Comparison of ENCODE assay signal across 10 cellular contexts in the genomic region with DNA sequence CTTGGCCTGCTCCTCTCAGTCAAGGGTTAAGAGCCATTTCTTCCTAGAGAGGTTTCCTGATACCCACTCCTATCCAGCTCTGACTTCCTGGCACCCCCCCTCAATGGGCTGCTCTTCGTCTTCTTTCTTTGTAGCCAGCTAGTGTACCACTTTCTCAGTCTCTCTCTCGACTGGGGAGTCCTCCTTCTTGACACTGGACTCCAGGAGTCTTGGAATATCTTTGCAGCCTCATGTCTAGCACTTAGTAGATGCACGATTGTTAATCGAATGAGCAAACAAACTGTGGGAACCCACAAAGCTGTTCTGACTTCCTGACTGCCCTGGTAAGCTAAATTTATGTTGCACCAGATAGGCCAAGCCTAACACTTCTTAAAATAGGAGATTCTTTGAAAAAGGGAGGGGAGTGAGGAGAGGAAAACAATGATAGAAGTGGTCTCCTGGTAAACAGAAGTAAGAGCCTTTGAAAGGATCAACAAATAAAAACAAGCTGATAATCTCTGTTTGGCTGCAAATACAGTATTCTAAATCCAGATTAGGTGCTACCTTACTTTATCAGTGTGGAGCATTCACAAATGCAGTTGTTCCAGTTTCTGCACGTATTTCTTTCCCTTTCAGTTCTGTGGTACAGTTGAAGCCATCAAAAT.
DNase-seq lines count a peak whose midpoint lies in the region; ATAC-seq lines count a peak whose summit lies in the region.
"Had no signal": no experiment of that assay in that cellular context is flagged by ENCODE, and none has a peak within 500 bp of the region (broad histone marks: within the 10 kb centered on the region; RNA-seq: fewer than 3 reads in every experiment).

No MANE protein-coding gene starts in this region.

- H3K36me3 Mint-ChIP-seq in dendritic cell treated with granulocyte-macrophage colony-stimulating factor and Interleukin-4, amounts not matched to agents 40 ng/mL and 50 ng/mL, for 4 days (ENCODE audit: low read depth): no peaks in the 10 kb centered on the region

- H3K27me3 Mint-ChIP-seq in dendritic cell treated with granulocyte-macrophage colony-stimulating factor and Interleukin-4, amounts not matched to agents 40 ng/mL and 50 ng/mL, for 4 days: no peaks in the 10 kb centered on the region
- H3K27me3 Mint-ChIP-seq: memory B cell had no signal

- peak; percentile 47 for ATAC-seq in GM19023 (IDR thresholded peaks at IDR 0.05; ENCODE audit: unreplicated experiment)
- ATAC-seq in sciatic nerve: peak; percentile 4
- no peak for ATAC-seq in GM21576 (IDR thresholded peaks at IDR 0.05; ENCODE audit: unreplicated experiment)

- DNase-seq in MV-4-11 (lab: John Stamatoyannopoulos, UW) (peak; percentile 72), sciatic nerve (ENCODE audit: low spot score) (no peak), NCI-H187 (lab: John Stamatoyannopoulos, UW) (no peak), NCI-H2081 treated with DMSO at 0.1 percent for 48 hours (lab: John Stamatoyannopoulos, UW) (no peak), superior temporal gyrus (ENCODE audit: extremely low spot score) (no peak)
- DNase-seq: activated naive CD4-positive, alpha-beta T cell treated with anti-CD3 and anti-CD28 coated beads, Interleukin-2, amount 50 U/mL, for 16 hours had no signal

- H3K4me3 Mint-ChIP-seq in dendritic cell treated with granulocyte-macrophage colony-stimulating factor and Interleukin-4, amounts not matched to agents 40 ng/mL and 50 ng/mL, for 4 days: peak overlapping the region; percentile 52
- H3K4me3 Mint-ChIP-seq: memory B cell had no signal

- intact Hi-C loops in dendritic cell treated with granulocyte-macrophage colony-stimulating factor and Interleukin-4, amounts not matched to agents 40 ng/mL and 50 ng/mL, for 4 days (cut with micrococcal nuclease): no loop called here
- intact Hi-C loops in sciatic nerve (cut with DNase I): no loop called here

- H3K4me1 Mint-ChIP-seq in dendritic cell treated with granulocyte-macrophage colony-stimulating factor and Interleukin-4, amounts not matched to agents 40 ng/mL and 50 ng/mL, for 4 days (ENCODE audit: low read depth): peaks cover 30% of the 10 kb centered on the region

- H3K9me3 Mint-ChIP-seq in dendritic cell treated with granulocyte-macrophage colony-stimulating factor and Interleukin-4, amounts not matched to agents 40 ng/mL and 50 ng/mL, for 4 days: no peaks in the 10 kb centered on the region
- H3K9me3 Mint-ChIP-seq: memory B cell had no signal

- H3K27ac Mint-ChIP-seq in dendritic cell treated with granulocyte-macrophage colony-stimulating factor and Interleukin-4, amounts not matched to agents 40 ng/mL and 50 ng/mL, for 4 days: peak overlapping the region; percentile 78
- H3K27ac Mint-ChIP-seq: memory B cell had no signal
